In the genomic region with DNA sequence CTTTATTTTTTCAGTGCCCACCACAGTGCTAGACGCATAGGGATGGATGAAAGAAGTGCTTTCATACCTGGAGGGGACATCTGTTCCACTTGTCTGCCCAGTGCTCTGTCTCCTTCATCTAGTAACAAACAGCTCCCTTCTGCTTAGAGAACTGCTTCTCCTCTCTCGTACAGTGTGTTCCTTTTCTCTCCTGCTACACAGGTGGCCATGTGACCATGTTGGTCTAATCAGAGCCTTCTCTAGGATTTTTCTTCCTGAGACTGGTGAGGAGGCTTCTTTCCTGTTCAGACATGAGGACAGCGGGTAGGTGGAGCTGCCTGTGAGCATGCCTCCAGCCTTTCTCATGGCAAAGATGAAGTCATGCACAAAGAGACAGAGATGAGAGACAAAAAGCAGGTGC, we compare ENCODE assay signal across 20 cellular contexts.
DNase-seq lines count a peak whose midpoint lies in the region; TF ChIP-seq lines count a peak whose summit lies in the region.
"Had no signal": no experiment of that assay in that cellular context is flagged by ENCODE, and none has a peak within 500 bp of the region (broad histone marks: within the 10 kb centered on the region; RNA-seq: fewer than 3 reads in every experiment).

No MANE protein-coding gene starts in this region.

- H3K36me3 ChIP-seq in Karpas-422 (ENCODE audit: insufficient read depth, low read length), result no peaks in the 10 kb centered on the region
- H3K36me3 ChIP-seq in endodermal cell (ENCODE audit: control insufficient read depth, insufficient read depth, low read length), result no peaks in the 10 kb centered on the region
- no peaks in the 10 kb centered on the region for H3K36me3 ChIP-seq in ascending aorta
- H3K36me3 ChIP-seq: BE2C had no signal

- H3K36me3 Mint-ChIP-seq in endodermal cell (ENCODE audit: low read depth), result no peaks in the 10 kb centered on the region
- H3K36me3 Mint-ChIP-seq: CD4-positive, CD25-positive, alpha-beta regulatory T cell had no signal

- no peak overlapping the region for H3K27ac Mint-ChIP-seq in endodermal cell
- H3K27ac Mint-ChIP-seq: CD4-positive, CD25-positive, alpha-beta regulatory T cell; CD8-positive, alpha-beta memory T cell had no signal

- no peak for TF ChIP-seq CTCF in endodermal cell (conservative IDR thresholded peaks at IDR 0.05)
- TF ChIP-seq CTCF in ascending aorta (IDR thresholded peaks at IDR 0.05), result no peak

- H3K4me1 ChIP-seq in Karpas-422 (ENCODE audit: low read length) (peaks cover 17% of the 10 kb centered on the region), endodermal cell (ENCODE audit: control insufficient read depth, insufficient read depth, low read length) (no peaks in the 10 kb centered on the region), ascending aorta (no peaks in the 10 kb centered on the region)
- H3K4me1 ChIP-seq: BE2C had no signal

- H3K27ac ChIP-seq in Karpas-422 (ENCODE audit: low read length) (peak overlapping the region; percentile 36; the same call in 1 of the 2 replicates), endodermal cell (ENCODE audit: low read depth, low read length) (no peak overlapping the region), ascending aorta (no peak overlapping the region)

- H3K9me3 ChIP-seq in Karpas-422 (ENCODE audit: low read length), result no peaks in the 10 kb centered on the region
- no peaks in the 10 kb centered on the region for H3K9me3 ChIP-seq in endodermal cell (ENCODE audit: control insufficient read depth, low read length)
- H3K9me3 ChIP-seq in ascending aorta, result no peaks in the 10 kb centered on the region
- H3K9me3 ChIP-seq: BE2C had no signal

- H3K4me3 Mint-ChIP-seq in endodermal cell, result no peak overlapping the region
- H3K4me3 Mint-ChIP-seq: CD4-positive, CD25-positive, alpha-beta regulatory T cell; CD8-positive, alpha-beta memory T cell had no signal

- H3K9me3 Mint-ChIP-seq in endodermal cell, result no peaks in the 10 kb centered on the region
- H3K9me3 Mint-ChIP-seq: CD8-positive, alpha-beta memory T cell had no signal

- no peak overlapping the region; the same call in 1 of the 2 replicates for H2AFZ ChIP-seq in Karpas-422 (ENCODE audit: low read length)

- no peak overlapping the region for H3K4me3 ChIP-seq in Karpas-422 (ENCODE audit: low read length)
- H3K4me3 ChIP-seq in endodermal cell (ENCODE audit: low read length), result no peak overlapping the region
- no peak overlapping the region for H3K4me3 ChIP-seq in ascending aorta
- H3K4me3 ChIP-seq: GM12878 had no signal

- peaks cover 3% of the 10 kb centered on the region; the same call in 1 of the 2 replicates for H4K20me1 ChIP-seq in Karpas-422 (ENCODE audit: insufficient read depth, low read depth, low read length)

- H3K9ac ChIP-seq in Karpas-422 (ENCODE audit: low read length) (no peak overlapping the region; the same call in 1 of the 2 replicates), endodermal cell (ENCODE audit: extremely low read depth, low read length, poor library complexity, severe bottlenecking) (no peak overlapping the region)

- no peaks in the 10 kb centered on the region for H3K79me2 ChIP-seq in Karpas-422 (ENCODE audit: low read length)

- no peaks in the 10 kb centered on the region for H3K27me3 Mint-ChIP-seq in endodermal cell (ENCODE audit: insufficient read depth)

- no peak for DNase-seq in Karpas-422
- DNase-seq in NCI-H1694 treated with DMSO at 0.1 percent for 48 hours (lab: John Stamatoyannopoulos, UW), result peak; percentile 64
- peak; percentile 28 for DNase-seq in endodermal cell
- DNase-seq in pons (ENCODE audit: low spot score), result peak; percentile 3
- no peak for DNase-seq in ascending aorta (ENCODE audit: low spot score in 2 of 2)
- DNase-seq in posterior vena cava (ENCODE audit: low spot score), result no peak
- no peak for DNase-seq in NCI-H446 treated with DMSO at 0.1 percent for 48 hours (lab: John Stamatoyannopoulos, UW)
- DNase-seq: ACHN; BE2C; C1 segment of cervical spinal cord; CD4-positive, CD25-positive, alpha-beta regulatory T cell; CD8-positive, alpha-beta memory T cell; COR-L47; DMS 273 treated with DMSO at 0.1 percent for 48 hours; DMS53; DND-41; EL; GOT3; H7 had no signal

- H3K27me3 ChIP-seq in Karpas-422 (ENCODE audit: low read length), result 0 out of 2 replicates have a peak, but pooled peaks cover 3% of the 10 kb centered on the region
- H3K27me3 ChIP-seq in endodermal cell (ENCODE audit: control insufficient read depth, insufficient read depth, low read length, poor library complexity, severe bottlenecking), result no peaks in the 10 kb centered on the region
- no peaks in the 10 kb centered on the region for H3K27me3 ChIP-seq in ascending aorta
- H3K27me3 ChIP-seq: BE2C had no signal

- 79 to 95% methylated on average over 2 to 3 of the region's 3 CpGs for WGBS in endodermal cell (ENCODE audit: insufficient coverage in 1 of 2, insufficient read length in 1 of 2), 2 experiments

- peak overlapping the region; percentile 34 for H3K4me2 ChIP-seq in Karpas-422 (ENCODE audit: low read depth, low read length, poor library complexity, severe bottlenecking)

- H3K4me1 Mint-ChIP-seq in endodermal cell, result peaks cover 12% of the 10 kb centered on the region
- H3K4me1 Mint-ChIP-seq: CD4-positive, CD25-positive, alpha-beta regulatory T cell; CD8-positive, alpha-beta memory T cell had no signal

- no peaks in the 10 kb centered on the region for H3K9me2 ChIP-seq in Karpas-422 (replicated peaks; ENCODE audit: insufficient read depth, low read length)

- intact Hi-C loops in ascending aorta (cut with DNase I), result no loop called here
- intact Hi-C loops in posterior vena cava (cut with DNase I), result no loop called here

Comparison
In these comparisons a context has a peak if more than half of its experiments do, and no peak if none do; other contexts are left out.
1. DNase-seq: peak in NCI-H1694 treated with DMSO at 0.1 percent for 48 hours (single experiment), endodermal cell (single experiment) and pons (single experiment); none in Karpas-422 (single experiment), ascending aorta (0 of 2), posterior vena cava (single experiment) and NCI-H446 treated with DMSO at 0.1 percent for 48 hours (single experiment).